18 cellular contexts compared by ENCODE assay signal in the genomic region with DNA sequence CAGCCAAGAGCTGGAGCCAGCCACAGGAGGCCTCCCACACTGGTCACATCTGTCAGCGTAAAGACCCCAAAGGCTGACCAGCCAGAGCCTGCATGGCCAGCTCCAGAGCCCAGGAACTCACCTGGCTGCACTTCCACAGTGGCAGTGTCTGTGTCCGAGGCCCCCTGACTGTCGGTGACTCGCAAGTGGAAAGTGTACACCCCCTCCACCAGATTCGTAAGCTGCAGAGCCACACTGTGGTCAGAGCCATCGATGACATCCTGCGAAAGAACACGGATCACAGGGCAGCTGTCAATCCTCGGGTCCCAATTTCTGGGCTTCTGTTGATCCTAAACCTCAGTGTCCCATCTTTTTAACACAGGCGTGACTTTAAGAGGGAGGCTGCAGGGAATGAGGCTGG.
"Had no signal": no experiment of that assay in that cellular context is flagged by ENCODE, and none has a peak within 500 bp of the region (broad histone marks: within the 10 kb centered on the region; RNA-seq: fewer than 3 reads in every experiment).

No MANE protein-coding gene starts in this region.

- H3K4me1 Mint-ChIP-seq: naive thymus-derived CD4-positive, alpha-beta T cell; nephron progenitor cell had no signal

- H3K4me3 ChIP-seq: coronary artery, heart right ventricle, ovary, right atrium auricular region, stomach, thoracic aorta, transverse colon had no signal

- H3K4me1 ChIP-seq: heart right ventricle, right atrium auricular region, stomach, transverse colon had no signal

- H3K27ac ChIP-seq: coronary artery, heart right ventricle, ovary, right atrium auricular region, stomach, thoracic aorta, transverse colon had no signal

- DNase-seq: effector CD4-positive, alpha-beta T cell; foreskin melanocyte; heart right ventricle; hypothalamus; mammary epithelial cell; naive thymus-derived CD4-positive, alpha-beta T cell; nephron progenitor cell; ovary; small intestine; stimulated activated CD4-positive, alpha-beta T cell treated with anti-CD3 and anti-CD28 coated beads, Interleukin-12 subunit alpha, Interleukin-12 subunit beta, amount 100 ng/mL, for 4 hours; stimulated activated naive CD4-positive, alpha-beta T cell; stomach; substantia nigra; transverse colon had no signal

- H3K9me3 Mint-ChIP-seq: naive thymus-derived CD4-positive, alpha-beta T cell; nephron progenitor cell had no signal

- H3K27me3 ChIP-seq: ovary, right atrium auricular region, stomach, transverse colon had no signal

- H3K36me3 Mint-ChIP-seq: naive thymus-derived CD4-positive, alpha-beta T cell had no signal

- ATAC-seq: left lobe of liver; naive thymus-derived CD4-positive, alpha-beta T cell had no signal

- H3K36me3 ChIP-seq: heart right ventricle, ovary, right atrium auricular region, stomach, thoracic aorta, transverse colon had no signal

- H3K27ac Mint-ChIP-seq: nephron progenitor cell had no signal

- H3K9me3 ChIP-seq: heart right ventricle, ovary, right atrium auricular region, stomach, thoracic aorta, transverse colon had no signal

- H3K4me3 Mint-ChIP-seq: naive thymus-derived CD4-positive, alpha-beta T cell; nephron progenitor cell had no signal
